Comparison of ENCODE assay signal across 8 cellular contexts in genomic region chr2:55923091-55923977, GRCh38. TPM values are rescaled to one million over a fixed set of nuclear protein-coding genes. Genes with fewer than 3 reads are reported as not detected.
DNase-seq lines count a peak whose midpoint lies in the region; ATAC-seq lines count a peak whose summit lies in the region.

EFEMP1 (minus strand) TSS chr2:55923782; CDS start chr2:55922440, 1,342 bp downstream.

- no peak within 1 kb of the TSS for H3K27ac ChIP-seq in SJSA1

- H3K4me1 ChIP-seq in SJSA1 (replicated peaks), result peaks cover 21% of the 10 kb centered on the region

- H3K4me1 Mint-ChIP-seq in natural killer cell treated with Interleukin-12 subunit alpha and Interleukin-12 subunit beta and Interleukin-15 and Interleukin-18, amount 100 ng/mL, for 72 hours (ENCODE audit: low read depth in 2 of 2), result peaks cover 0 to 2% of the 10 kb centered on the region in 2 donors

- ATAC-seq in GM18858 (IDR thresholded peaks at IDR 0.05; ENCODE audit: unreplicated experiment), result peak; percentile 46
- ATAC-seq in HG03175 (IDR thresholded peaks at IDR 0.05; ENCODE audit: unreplicated experiment), result peak; percentile 55
- peak; percentile 9 to 45 for ATAC-seq in natural killer cell treated with Interleukin-12 subunit alpha and Interleukin-12 subunit beta and Interleukin-15 and Interleukin-18, amount 100 ng/mL, for 72 hours

- H3K27me3 ChIP-seq in SJSA1 (replicated peaks), result no peaks in the 10 kb centered on the region

- H3K27ac Mint-ChIP-seq in natural killer cell treated with Interleukin-12 subunit alpha and Interleukin-12 subunit beta and Interleukin-15 and Interleukin-18, amount 100 ng/mL, for 72 hours, result no peak within 1 kb of the TSS

- DNase-seq in SJSA1 (ENCODE audit: low read depth in 1 of 2, low spot score in 2 of 2) (peak; percentile 64 to 79), fibroblast of peridontal ligament (ENCODE audit: extremely low read depth) (peak; percentile 36), T-helper 9 cell (no peak), NCI-H128 (lab: John Stamatoyannopoulos, UW; ENCODE audit: unreplicated experiment) (no peak)
- no peak for DNase-seq in natural killer cell treated with Interleukin-12 subunit alpha and Interleukin-12 subunit beta and Interleukin-15 and Interleukin-18, amount 100 ng/mL, for 72 hours (ENCODE audit: low spot score)
- no peak for DNase-seq in stimulated activated CD4-positive, alpha-beta T cell treated with anti-CD3 and anti-CD28 coated beads, Interleukin-2, amount 100 ng/mL, for 48 hours

- peaks cover 6% of the 10 kb centered on the region for H3K9me3 Mint-ChIP-seq in natural killer cell treated with Interleukin-12 subunit alpha and Interleukin-12 subunit beta and Interleukin-15 and Interleukin-18, amount 100 ng/mL, for 72 hours

- peaks cover 26% of the 10 kb centered on the region for H3K36me3 ChIP-seq in SJSA1

- H3K4me3 ChIP-seq in SJSA1, result peak within 1 kb of the TSS; percentile 62

- peaks cover 13 to 22% of the 10 kb centered on the region in 2 donors for H3K27me3 Mint-ChIP-seq in natural killer cell treated with Interleukin-12 subunit alpha and Interleukin-12 subunit beta and Interleukin-15 and Interleukin-18, amount 100 ng/mL, for 72 hours

- no peak within 1 kb of the TSS for H3K4me3 Mint-ChIP-seq in natural killer cell treated with Interleukin-12 subunit alpha and Interleukin-12 subunit beta and Interleukin-15 and Interleukin-18, amount 100 ng/mL, for 72 hours

- no peaks in the 10 kb centered on the region for H3K9me3 ChIP-seq in SJSA1 (replicated peaks)

- no peaks in the 10 kb centered on the region for H3K36me3 Mint-ChIP-seq in natural killer cell treated with Interleukin-12 subunit alpha and Interleukin-12 subunit beta and Interleukin-15 and Interleukin-18, amount 100 ng/mL, for 72 hours

RNA-seq across cellular contexts. Expression of gene EFEMP1, which starts in this region (rescaled TPM):
- 283 and 287 TPM in 2 replicates for total RNA-seq in SJSA1 (2014; rRNA removed; shearing (Covaris generic))
- total RNA-seq in natural killer cell treated with Interleukin-12 subunit alpha and Interleukin-12 subunit beta and Interleukin-15 and Interleukin-18, amount 100 ng/mL, for 72 hours, result not detected

Comparison
In these comparisons a context has a peak if more than half of its experiments do, and no peak if none do; other contexts are left out.
1. RNA of gene EFEMP1 (total RNA-seq): 283 to 287 TPM in SJSA1; not detected in natural killer cell treated with Interleukin-12 subunit alpha and Interleukin-12 subunit beta and Interleukin-15 and Interleukin-18, amount 100 ng/mL, for 72 hours; every median in the first group is over 100 times any median in the second.
2. Peak in ATAC-seq in natural killer cell treated with Interleukin-12 subunit alpha and Interleukin-12 subunit beta and Interleukin-15 and Interleukin-18, amount 100 ng/mL, for 72 hours; RNA of the gene not detected or under 1 TPM.
3. DNase-seq: peak in SJSA1 (2 of 2) and fibroblast of peridontal ligament (single experiment); none in natural killer cell treated with Interleukin-12 subunit alpha and Interleukin-12 subunit beta and Interleukin-15 and Interleukin-18, amount 100 ng/mL, for 72 hours (single experiment), T-helper 9 cell (single experiment), NCI-H128 (single experiment) and stimulated activated CD4-positive, alpha-beta T cell treated with anti-CD3 and anti-CD28 coated beads, Interleukin-2, amount 100 ng/mL, for 48 hours (0 of 2).
4. Peak in every context shown above with its lines, with median percentiles within 50 percentile points of each other: ATAC-seq.